Comparison of ENCODE assay signal across 1 cellular context in genomic region chr3:46228259-46229222, GRCh38.
A peak's percentile ranks its signal among the peaks of the same experiment; 100 is the strongest.
TF ChIP-seq lines count a peak whose summit lies in the region.

No MANE protein-coding gene starts in this region.

TF ChIP-seq in K562, 482 proteins besides CTCF, POLR2A, EP300 and RAD21 (continued from another document and continues in another):
- no peak for TF ChIP-seq ZMIZ1 (IDR thresholded peaks at IDR 0.05; ENCODE audit: low read depth in 2 of 2, low read length in 2 of 2)
- no peak for TF ChIP-seq BRF2 (IDR thresholded peaks at IDR 0.05; ENCODE audit: borderline replicate concordance, insufficient read depth, insufficient read length)
- TF ChIP-seq MYBL2 (IDR thresholded peaks at IDR 0.05; ENCODE audit: low read depth), result no peak
- TF ChIP-seq MYBL2 (CRISPR knock-in tag; IDR thresholded peaks at IDR 0.05; ENCODE audit: borderline replicate concordance), result no peak
- TF ChIP-seq C11orf30 (IDR thresholded peaks at IDR 0.05; ENCODE audit: low read depth), result no peak
- TF ChIP-seq CBFA2T3 (IDR thresholded peaks at IDR 0.05), result peak; percentile 78
- TF ChIP-seq RFX5 (IDR thresholded peaks at IDR 0.05; ENCODE audit: low read depth, low read length), result no peak
- peak; percentile 64 for TF ChIP-seq FOSL1 (tag; conservative IDR thresholded peaks at IDR 0.05)
- peak in 1 of 2 experiments; percentile 63; a peak in 2 of 4 replicates for TF ChIP-seq MAZ (CRISPR knock-in tag; conservative IDR thresholded peaks at IDR 0.05 in 1 of 2, IDR thresholded peaks at IDR 0.05 in 1 of 2)
- no peak for TF ChIP-seq ATF3 (IDR thresholded peaks at IDR 0.05)
- TF ChIP-seq ATF3 (CRISPR knock-in tag; conservative IDR thresholded peaks at IDR 0.05), result no peak
- peak; percentile 73 for TF ChIP-seq CEBPB (tag; IDR thresholded peaks at IDR 0.05)
- TF ChIP-seq KLF16 (IDR thresholded peaks at IDR 0.05), result 0 out of 2 replicates have a peak, but pooled peaks have one; percentile 19
- TF ChIP-seq ZBTB11 (CRISPR knock-in tag; IDR thresholded peaks at IDR 0.05), result peak in 1 of 3 experiments; percentile 51; a peak in 1 of 6 replicates
- TF ChIP-seq ARID1B (IDR thresholded peaks at IDR 0.05), result peak; percentile 68
- peak in 1 of 2 experiments; percentile 62; a peak in 2 of 4 replicates for TF ChIP-seq FOXA3 (CRISPR knock-in tag; conservative IDR thresholded peaks at IDR 0.05 in 1 of 2, IDR thresholded peaks at IDR 0.05 in 1 of 2)
- TF ChIP-seq ZNF766 (CRISPR knock-in tag; conservative IDR thresholded peaks at IDR 0.05), result 0 out of 2 replicates have a peak, but pooled peaks have one; percentile 34
- TF ChIP-seq ARID4B (CRISPR knock-in tag; IDR thresholded peaks at IDR 0.05), result no peak
- TF ChIP-seq RFX7 (CRISPR knock-in tag; IDR thresholded peaks at IDR 0.05), result no peak
- no peak for TF ChIP-seq ZNF551 (CRISPR knock-in tag; IDR thresholded peaks at IDR 0.05)
- TF ChIP-seq ATF2 (CRISPR knock-in tag; IDR thresholded peaks at IDR 0.05), result no peak
- no peak for TF ChIP-seq ZNF589 (CRISPR knock-in tag; IDR thresholded peaks at IDR 0.05; ENCODE audit: low read depth)
- TF ChIP-seq SRSF3 (IDR thresholded peaks at IDR 0.05; ENCODE audit: insufficient read depth, low read length), result no peak
- TF ChIP-seq POLR2G (IDR thresholded peaks at IDR 0.05; ENCODE audit: low read depth, low read length), result no peak
- peak; percentile 51; the same call in 1 of the 2 replicates for TF ChIP-seq MAFG (tag; conservative IDR thresholded peaks at IDR 0.05)
- TF ChIP-seq L3MBTL2 (IDR thresholded peaks at IDR 0.05), result no peak
- peak; percentile 79 for TF ChIP-seq REST (CRISPR knock-in tag; IDR thresholded peaks at IDR 0.05; ENCODE audit: low read depth)
- 0 out of 2 replicates have a peak, but pooled peaks have one; percentile 5 for TF ChIP-seq JUND (IDR thresholded peaks at IDR 0.05; ENCODE audit: borderline replicate concordance, low read depth, low read length)
- TF ChIP-seq JUND (tag; IDR thresholded peaks at IDR 0.05; ENCODE audit: borderline replicate concordance, low read depth, low read length), result no peak; the same call in 2 of the 3 replicates
- peak; percentile 39 to 58 for TF ChIP-seq TRIM24 (IDR thresholded peaks at IDR 0.05)
- no peak for TF ChIP-seq ZHX1 (conservative IDR thresholded peaks at IDR 0.05; ENCODE audit: low read length)
- TF ChIP-seq ZBTB7A (IDR thresholded peaks at IDR 0.05; ENCODE audit: borderline replicate concordance, control insufficient read depth, low read depth, low read length), result no peak
- TF ChIP-seq CEBPG (CRISPR knock-in tag; IDR thresholded peaks at IDR 0.05), result no peak
- TF ChIP-seq CEBPG (tag; conservative IDR thresholded peaks at IDR 0.05 in 1 of 2, IDR thresholded peaks at IDR 0.05 in 1 of 2), result 0 out of 4 replicates have a peak, but pooled peaks of 1 of the 2 experiments have one; percentile 16
- TF ChIP-seq TAL1 (IDR thresholded peaks at IDR 0.05), result peak; percentile 67
